22 cellular contexts compared by ENCODE assay signal in the genomic region with DNA sequence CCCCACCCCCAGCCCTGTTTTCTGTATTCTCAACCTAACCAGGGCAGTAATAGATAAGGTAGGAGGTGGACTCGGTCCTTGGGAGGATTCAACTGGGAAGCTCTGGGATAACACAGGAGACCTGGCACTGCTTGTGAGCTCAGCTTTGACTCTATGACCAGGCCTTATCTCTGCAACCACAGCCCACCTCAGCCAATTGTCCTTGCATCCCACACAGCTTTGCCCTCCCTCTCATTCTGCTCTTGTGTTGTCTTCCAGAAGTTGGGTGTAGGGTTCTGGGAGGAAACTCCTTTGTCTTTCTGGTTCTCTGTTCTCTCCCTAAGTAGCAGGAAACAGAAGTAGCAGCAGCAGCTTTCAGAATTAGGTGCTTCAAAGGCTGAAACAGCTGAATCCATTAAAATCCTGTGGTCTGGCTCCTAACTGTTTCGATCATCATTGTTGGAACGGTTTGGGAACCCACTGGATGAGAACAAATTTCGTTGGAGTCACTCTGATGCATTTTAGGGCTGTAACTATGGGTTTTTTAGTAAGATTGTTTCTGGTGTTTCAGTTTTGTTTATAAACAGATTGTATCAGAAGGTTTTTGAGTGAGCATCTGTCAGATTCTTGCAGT. TPM values are rescaled to one million over a fixed set of nuclear protein-coding genes. Genes with fewer than 3 reads are reported as not detected.
A peak's percentile ranks its signal among the peaks of the same experiment; 100 is the strongest.
DNase-seq lines count a peak whose midpoint lies in the region; ATAC-seq and TF ChIP-seq lines count a peak whose summit lies in the region.
"Had no signal": no experiment of that assay in that cellular context is flagged by ENCODE, and none has a peak within 500 bp of the region (broad histone marks: within the 10 kb centered on the region; RNA-seq: fewer than 3 reads in every experiment).

No MANE protein-coding gene starts in this region.

- no peak overlapping the region for H4K5ac ChIP-seq in mesendoderm (ENCODE audit: low read length)

- H3K18ac ChIP-seq in mesenchymal stem cell (ENCODE audit: low read depth in 1 of 2, low read length in 2 of 2) (no peak overlapping the region), mesendoderm (ENCODE audit: low read length) (no peak overlapping the region)

- POLR2A ChIA-PET in HCT116 (lab: Charles Lee), result interaction anchor here (1.2 kb wide), 1 partner anchor 17 kb away, joined by 4 read pairs; no protein-coding TSS in a partner anchor

- DNase-seq in AG20443 (ENCODE audit: low spot score), result peak; percentile 40
- no peak for DNase-seq in HCT116 (ENCODE audit: low read depth, low spot score)
- peak; percentile 61 for DNase-seq in astrocyte of the hippocampus (ENCODE audit: low read depth, low spot score)
- DNase-seq in mesenchymal stem cell, result no peak
- DNase-seq in LoVo (ENCODE audit: low spot score), result no peak
- no peak for DNase-seq in stimulated activated naive CD8-positive, alpha-beta T cell treated with anti-CD3 and anti-CD28 coated beads, Interleukin-15, Interleukin-2, amounts not matched to agents 100 U/mL and 50 U/mL, for 24 hours
- no peak for DNase-seq in mesendoderm
- DNase-seq: activated CD4-positive, alpha-beta T cell treated with anti-CD3 and anti-CD28 coated beads, Interleukin-2, amount 10 ng/mL, durations not matched to agents 7 days and 5 days; activated gamma-delta T cell treated with Interleukin-2 at 50 U/mL for 16 hours; adrenal gland; caudate nucleus; CD8-positive, alpha-beta memory T cell; dorsolateral prefrontal cortex; kidney glomerular epithelial cell; naive thymus-derived CD8-positive, alpha-beta T cell; sigmoid colon; T-helper 1 cell; transverse colon had no signal

- BruUV-seq in HCT116 (replicated peaks; lab: Mats Ljungman, UMichigan), result no TSS peak

- H3K4ac ChIP-seq in mesenchymal stem cell (ENCODE audit: low read depth in 1 of 2, low read length in 2 of 2), result no peak overlapping the region
- H3K4ac ChIP-seq in mesendoderm (ENCODE audit: low read depth, low read length), result no peak overlapping the region

- H3K79me2 ChIP-seq in HCT116 (ENCODE audit: insufficient read depth, low read length) (no peaks in the 10 kb centered on the region), mesendoderm (ENCODE audit: control insufficient read depth, insufficient read depth, low read length) (no peaks in the 10 kb centered on the region)
- H3K79me2 ChIP-seq: parathyroid adenoma had no signal

- H2AK5ac ChIP-seq in mesenchymal stem cell (ENCODE audit: low read length, severe bottlenecking) (no peak overlapping the region), mesendoderm (ENCODE audit: low read length) (no peak overlapping the region)

- no peak overlapping the region for H3K4me3 ChIP-seq in HCT116 (replicated peaks in 1 of 2; ENCODE audit: low read depth in 1 of 2, low read length in 2 of 2)
- no peak overlapping the region for H3K4me3 ChIP-seq in mesenchymal stem cell (ENCODE audit: insufficient read depth in 1 of 2, low read depth in 1 of 2, low read length in 2 of 2)
- H3K4me3 ChIP-seq in mesendoderm (ENCODE audit: low read length), result no peak overlapping the region
- H3K4me3 ChIP-seq: adrenal gland, dorsolateral prefrontal cortex, sigmoid colon, SJCRH30, transverse colon had no signal

- H3K4me2 ChIP-seq in HCT116 (ENCODE audit: low read length) (no peak overlapping the region), mesenchymal stem cell (ENCODE audit: low read length, poor library complexity, severe bottlenecking) (no peak overlapping the region), mesendoderm (ENCODE audit: low read length) (no peak overlapping the region)

- WGBS in mesenchymal stem cell, result 64% methylated on average over 3 of the region's 4 CpGs
- no CpG with 5 or more reads among the region's 4 CpGs for WGBS in mesendoderm (ENCODE audit: extremely low coverage, insufficient coverage, low lambda C conversion rate)

- intact Hi-C loops in HCT116 (cut with micrococcal nuclease), result no loop called here

- H2AFZ ChIP-seq in HCT116 (ENCODE audit: low read depth, low read length, poor library complexity, severe bottlenecking) (peak overlapping the region; percentile 85), mesenchymal stem cell (ENCODE audit: low read depth, low read length) (peak overlapping the region; percentile 1)
- H2AFZ ChIP-seq: parathyroid adenoma had no signal

- H3K79me1 ChIP-seq in mesenchymal stem cell (replicated peaks; ENCODE audit: low read length, poor library complexity, severe bottlenecking) (no peaks in the 10 kb centered on the region), mesendoderm (ENCODE audit: low read length) (no peaks in the 10 kb centered on the region)

- TF ChIP-seq POLR2A in HCT116 (IDR thresholded peaks at IDR 0.05; ENCODE audit: borderline replicate concordance, extremely low read depth, insufficient read depth, insufficient read length), result no peak

- ATAC-seq in HCT116 (no peak), HG02870 (IDR thresholded peaks at IDR 0.05; ENCODE audit: unreplicated experiment) (no peak)
- no peak for ATAC-seq in stimulated activated naive CD8-positive, alpha-beta T cell treated with anti-CD3 and anti-CD28 coated beads, Interleukin-15, Interleukin-2, amounts not matched to agents 100 U/mL and 50 U/mL, for 24 hours
- ATAC-seq: naive thymus-derived CD8-positive, alpha-beta T cell; stimulated activated effector memory CD8-positive, alpha-beta T cell treated with anti-CD3 and anti-CD28 coated beads, Interleukin-12 subunit alpha, Interleukin-12 subunit beta, amount 100 ng/mL, for 72 hours had no signal

- H2BK5ac ChIP-seq in mesenchymal stem cell (ENCODE audit: low read depth, low read length, poor library complexity, severe bottlenecking) (no peak overlapping the region), mesendoderm (ENCODE audit: low read length) (no peak overlapping the region)

- H3K27ac ChIP-seq in HCT116 (ENCODE audit: low read depth, low read length) (no peak overlapping the region), mesenchymal stem cell (ENCODE audit: low read length, poor library complexity, severe bottlenecking) (no peak overlapping the region), mesendoderm (ENCODE audit: low read depth, low read length) (no peak overlapping the region)
- H3K27ac ChIP-seq: adrenal gland, dorsolateral prefrontal cortex, parathyroid adenoma, SJCRH30 had no signal

- H3K9me2 ChIP-seq in HCT116 (ENCODE audit: insufficient read depth), result no peaks in the 10 kb centered on the region

- H3K27me3 ChIP-seq in HCT116 (ENCODE audit: insufficient read depth, low read length) (no peaks in the 10 kb centered on the region), mesenchymal stem cell (ENCODE audit: control insufficient read depth in 1 of 2, insufficient read depth in 1 of 2, low read length in 2 of 2) (no peaks in the 10 kb centered on the region), mesendoderm (ENCODE audit: insufficient read depth, low read length, poor library complexity) (no peaks in the 10 kb centered on the region)
- H3K27me3 ChIP-seq: adrenal gland, dorsolateral prefrontal cortex, sigmoid colon, SJCRH30, transverse colon had no signal

- no peak overlapping the region for H4K91ac ChIP-seq in mesenchymal stem cell (ENCODE audit: low read length)

- H2BK15ac ChIP-seq in mesenchymal stem cell (ENCODE audit: low read depth, poor library complexity, severe bottlenecking), result no peak overlapping the region
- H2BK15ac ChIP-seq in mesendoderm (replicated peaks; ENCODE audit: low read depth), result no peak overlapping the region

- H4K8ac ChIP-seq in mesenchymal stem cell (ENCODE audit: low read length) (no peak overlapping the region), mesendoderm (ENCODE audit: low read depth, low read length) (no peak overlapping the region)

- no peak overlapping the region for H3K9ac ChIP-seq in HCT116 (ENCODE audit: low read length)
- peak overlapping the region; percentile 60 for H3K9ac ChIP-seq in mesenchymal stem cell (ENCODE audit: low read length)
- H3K9ac ChIP-seq in mesendoderm (ENCODE audit: low read length), result no peak overlapping the region
- H3K9ac ChIP-seq: parathyroid adenoma had no signal

- H3K14ac ChIP-seq in mesenchymal stem cell (ENCODE audit: low read length in 2 of 2), result no peak overlapping the region

- H3K4me1 ChIP-seq in HCT116 (ENCODE audit: control insufficient read depth in 1 of 2, insufficient read depth in 2 of 2, low read length in 2 of 2) (no peaks in the 10 kb centered on the region), mesenchymal stem cell (ENCODE audit: control insufficient read depth, insufficient read depth, low read depth, low read length) (peaks cover 1% of the 10 kb centered on the region), mesendoderm (ENCODE audit: control insufficient read depth, low read depth, low read length) (no peaks in the 10 kb centered on the region)
- H3K4me1 ChIP-seq: adrenal gland, parathyroid adenoma, sigmoid colon, SJCRH30 had no signal

- H3K9me3 ChIP-seq in HCT116 (ENCODE audit: control insufficient read depth in 1 of 2, insufficient read depth in 1 of 2, low read depth in 1 of 2, low read length in 2 of 2), result no peaks in the 10 kb centered on the region
- H3K9me3 ChIP-seq in mesenchymal stem cell (ENCODE audit: control insufficient read depth, low read length), result no peaks in the 10 kb centered on the region
- H3K9me3 ChIP-seq: adrenal gland, sigmoid colon, SJCRH30, transverse colon had no signal

- TF ChIP-seq CTCF in HCT116 (IDR thresholded peaks at IDR 0.05 in 2 of 3, conservative IDR thresholded peaks at IDR 0.05 in 1 of 3; ENCODE audit: borderline replicate concordance in 1 of 3, insufficient read depth in 1 of 3, low read depth in 2 of 3, low read length in 2 of 3), result no peak

- H3K36me3 ChIP-seq in HCT116 (ENCODE audit: control insufficient read depth in 1 of 2, insufficient read depth in 2 of 2, low read length in 2 of 2), result no peaks in the 10 kb centered on the region
- peaks cover 0 to 3% of the 10 kb centered on the region in 2 experiments for H3K36me3 ChIP-seq in mesenchymal stem cell (ENCODE audit: control insufficient read depth in 1 of 2, insufficient read depth in 2 of 2, low read depth in 1 of 2, low read length in 2 of 2)
- H3K36me3 ChIP-seq in mesendoderm (ENCODE audit: control insufficient read depth, insufficient read depth, low read length), result no peaks in the 10 kb centered on the region
- H3K36me3 ChIP-seq: adrenal gland, sigmoid colon, SJCRH30, transverse colon had no signal

- H3K23ac ChIP-seq in mesenchymal stem cell (ENCODE audit: low read length in 2 of 2) (no peak overlapping the region), mesendoderm (ENCODE audit: low read length) (no peak overlapping the region)

- RAD21 ChIA-PET in HCT116 (lab: Charles Lee; ENCODE audit: low non-redundant PET in 1 of 2, low total read pairs in 2 of 2, uncharacterized antibody in 2 of 2, unreplicated experiment in 2 of 2), result no interaction called here

- no peak for TF ChIP-seq RAD21 in HCT116 (IDR thresholded peaks at IDR 0.05; ENCODE audit: low read depth)

- H4K20me1 ChIP-seq in HCT116 (ENCODE audit: insufficient read depth), result no peaks in the 10 kb centered on the region

- no peak overlapping the region for H3K56ac ChIP-seq in mesendoderm (ENCODE audit: low read length)

- CTCF ChIA-PET in HCT116 (lab: Charles Lee), result interaction anchor here (1.5 kb wide), 1 partner anchor 34 kb away, joined by 3 read pairs; no protein-coding TSS in a partner anchor

- H2BK120ac ChIP-seq in mesenchymal stem cell (ENCODE audit: low read depth, low read length), result no peak overlapping the region
- no peak overlapping the region for H2BK120ac ChIP-seq in mesendoderm (ENCODE audit: low read depth, low read length)

- H2BK12ac ChIP-seq in mesenchymal stem cell (ENCODE audit: low read length in 2 of 2), result no peak overlapping the region

RNA-seq across cellular contexts. Expression of gene SNX9, which starts 32.4 kb away (rescaled TPM):
- total RNA-seq in HCT116 (2021; ENCODE audit: unreplicated experiment), result 42.5 TPM
- 27.3 and 33.3 TPM in 2 replicates for polyA plus RNA-seq in HCT116 (2012)
- polyA plus RNA-seq in mesenchymal stem cell (2013, experiment 1 of 2), result 40.4 TPM
- 41.1 TPM for polyA plus RNA-seq in mesenchymal stem cell (2013, experiment 2 of 2)
- 28.5 TPM for polyA plus RNA-seq in mesendoderm (2013, experiment 1 of 2)
- polyA plus RNA-seq in mesendoderm (2013, experiment 2 of 2), result 29.3 TPM

Comparison
In these comparisons a context has a peak if more than half of its experiments do, and no peak if none do; other contexts are left out.
1. DNase-seq: peak in AG20443 (single experiment) and astrocyte of the hippocampus (single experiment); none in HCT116 (single experiment), mesenchymal stem cell (single experiment), LoVo (single experiment), stimulated activated naive CD8-positive, alpha-beta T cell treated with anti-CD3 and anti-CD28 coated beads, Interleukin-15, Interleukin-2, amounts not matched to agents 100 U/mL and 50 U/mL, for 24 hours (single experiment) and mesendoderm (single experiment).